ENCODE assay signal across 8 cellular contexts in the genomic region with DNA sequence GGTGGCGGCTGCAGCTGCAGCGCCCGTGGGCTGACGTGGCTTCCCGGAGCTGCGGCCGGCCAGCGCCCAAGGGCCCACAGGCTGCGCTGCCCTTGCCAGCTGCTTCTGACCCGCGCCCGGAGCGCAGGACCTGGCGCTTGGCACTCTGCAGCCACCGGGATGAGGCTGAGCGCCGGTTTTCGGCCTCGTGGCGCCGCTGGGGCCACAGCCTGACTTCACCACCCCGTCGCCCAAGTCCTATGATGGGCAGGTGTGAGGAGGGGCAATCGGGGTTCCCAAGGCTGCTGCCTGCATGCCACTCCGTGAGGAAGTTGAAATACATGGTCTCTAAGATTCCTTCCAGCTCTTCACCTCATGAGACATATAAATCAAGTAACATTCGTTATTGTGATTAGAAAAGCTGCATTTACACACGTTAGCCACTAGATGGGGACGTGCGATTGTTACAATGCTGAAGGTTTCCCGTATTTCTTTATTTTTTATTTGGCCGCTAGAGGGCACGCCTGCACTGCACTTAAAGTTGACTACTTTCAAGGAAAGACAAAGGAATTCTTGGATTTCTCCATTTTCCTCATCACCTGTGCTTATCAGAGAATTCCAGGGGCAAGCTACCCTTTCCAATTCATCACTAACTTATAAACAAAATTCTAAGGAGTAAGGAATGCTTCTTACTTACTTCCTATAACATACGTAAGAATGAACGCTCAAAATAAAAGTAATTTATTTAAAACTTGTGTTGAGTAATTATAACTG. TPM values are rescaled to one million over a fixed set of nuclear protein-coding genes. Genes with fewer than 3 reads are reported as not detected.
A peak's percentile ranks its signal among the peaks of the same experiment; 100 is the strongest.
DNase-seq lines count a peak whose midpoint lies in the region; ATAC-seq and TF ChIP-seq lines count a peak whose summit lies in the region.
"Not testable (repeated sequence)": the region's sequence is repeated elsewhere in the genome, so short reads cannot be mapped to it uniquely, and the experiment has no call there.

No MANE protein-coding gene starts in this region.

- not testable (repeated sequence) for H3K36me3 Mint-ChIP-seq in activated T-helper 1 cell treated with anti-CD3 and anti-CD28 coated beads, Interleukin-12 subunit alpha, Interleukin-12 subunit beta, Interleukin-2, Interleukin-4 antibody, amounts not matched to agents 30 ng/mL and 10 ng/mL and 1 ng/mL, durations not matched to agents 14 hours and 24 hours and 36 hours (ENCODE audit: low read depth); endothelial cell (ENCODE audit: low read depth, unreplicated experiment)

- H3K27ac ChIP-seq in A673 (ENCODE audit: low read depth, low read length, poor library complexity, severe bottlenecking), result peak overlapping the region; percentile 80
- peak overlapping the region; percentile 82 for H3K27ac ChIP-seq in Panc1 (ENCODE audit: low read length)
- H3K27ac ChIP-seq in left lung, result peak overlapping the region; percentile 87 to 90
- H3K27ac ChIP-seq in skeletal muscle tissue (ENCODE audit: low read depth, low read length), result peak overlapping the region; percentile 68

- H3K36me3 ChIP-seq in A673 (ENCODE audit: insufficient read depth, low read length, poor library complexity, severe bottlenecking); Panc1 (ENCODE audit: control insufficient read depth, insufficient read depth, low read length); left lung; skeletal muscle tissue (ENCODE audit: control insufficient read depth in 3 of 3, insufficient read depth in 3 of 3, low read length in 3 of 3): not testable (repeated sequence)

- DNase-seq in A673 (ENCODE audit: low spot score) (peak; percentile 71), Panc1 (ENCODE audit: low read depth, low spot score) (peak; percentile 39), endothelial cell (ENCODE audit: low spot score) (peak; percentile 68), left lung (peak in 1 of 2 donors; percentile 83)
- DNase-seq in activated T-helper 1 cell treated with anti-CD3 and anti-CD28 coated beads, Interleukin-12 subunit alpha, Interleukin-12 subunit beta, Interleukin-2, Interleukin-4 antibody, amounts not matched to agents 30 ng/mL and 10 ng/mL and 1 ng/mL, durations not matched to agents 14 hours and 24 hours and 36 hours (ENCODE audit: low spot score), result peak; percentile 44

- CTCF ChIA-PET in A673 (lab: Charles Lee) (interaction anchor here (0.6 to 1.3 kb wide), 5 partner anchors 124 to 531 kb away, joined by 3 to 6 read pairs (median 4); partner anchors contain the start of gene ASTL), Panc1 (lab: Charles Lee) (interaction anchor here (0.6 to 1.3 kb wide), 3 partner anchors 30 to 182 kb away, joined by 3 read pairs; no protein-coding TSS in a partner anchor)

- H3K9me3 Mint-ChIP-seq in activated T-helper 1 cell treated with anti-CD3 and anti-CD28 coated beads, Interleukin-12 subunit alpha, Interleukin-12 subunit beta, Interleukin-2, Interleukin-4 antibody, amounts not matched to agents 30 ng/mL and 10 ng/mL and 1 ng/mL, durations not matched to agents 14 hours and 24 hours and 36 hours; endothelial cell (ENCODE audit: unreplicated experiment): not testable (repeated sequence)

- peak overlapping the region; percentile 58 for H3K4me3 ChIP-seq in A673 (ENCODE audit: low read depth, low read length, poor library complexity, severe bottlenecking)
- peak overlapping the region; percentile 52 to 77 for H3K4me3 ChIP-seq in Panc1 (ENCODE audit: low read depth in 2 of 2, low read length in 2 of 2)
- peak overlapping the region; percentile 54 for H3K4me3 ChIP-seq in left lung
- H3K4me3 ChIP-seq in skeletal muscle tissue (ENCODE audit: low read length in 3 of 3), result peak overlapping the region; percentile 71 to 80 (median 79)

- not testable (repeated sequence) for H3K9me3 ChIP-seq in A673 (ENCODE audit: low read depth, low read length, poor library complexity, severe bottlenecking); Panc1 (ENCODE audit: control insufficient read depth, insufficient read depth, low read depth, low read length); left lung; skeletal muscle tissue (ENCODE audit: control insufficient read depth in 3 of 3, low read length in 3 of 3)

- H3K4me1 ChIP-seq in A673 (ENCODE audit: insufficient read depth, low read length, poor library complexity, severe bottlenecking); Panc1 (ENCODE audit: control insufficient read depth, insufficient read depth, low read length); left lung; skeletal muscle tissue (ENCODE audit: control insufficient read depth in 3 of 3, insufficient read depth in 3 of 3, low read length in 3 of 3): not testable (repeated sequence)

- TF ChIP-seq CTCF in A673 (conservative IDR thresholded peaks at IDR 0.05; ENCODE audit: low read depth, low read length), result peak; percentile 72
- TF ChIP-seq CTCF in Panc1 (IDR thresholded peaks at IDR 0.05), result peak; percentile 87
- TF ChIP-seq CTCF in endothelial cell (IDR thresholded peaks at IDR 0.05; ENCODE audit: unreplicated experiment), result peak; percentile 99
- TF ChIP-seq CTCF in left lung (IDR thresholded peaks at IDR 0.05), result peak; percentile 70 to 89

- H3K27me3 Mint-ChIP-seq in activated T-helper 1 cell treated with anti-CD3 and anti-CD28 coated beads, Interleukin-12 subunit alpha, Interleukin-12 subunit beta, Interleukin-2, Interleukin-4 antibody, amounts not matched to agents 30 ng/mL and 10 ng/mL and 1 ng/mL, durations not matched to agents 14 hours and 24 hours and 36 hours (ENCODE audit: insufficient read depth), result peaks cover 24% of the 10 kb centered on the region
- H3K27me3 Mint-ChIP-seq in endothelial cell (ENCODE audit: unreplicated experiment), result not testable (repeated sequence)

- H3K4me1 Mint-ChIP-seq in activated T-helper 1 cell treated with anti-CD3 and anti-CD28 coated beads, Interleukin-12 subunit alpha, Interleukin-12 subunit beta, Interleukin-2, Interleukin-4 antibody, amounts not matched to agents 30 ng/mL and 10 ng/mL and 1 ng/mL, durations not matched to agents 14 hours and 24 hours and 36 hours (ENCODE audit: low read depth); endothelial cell (ENCODE audit: unreplicated experiment): not testable (repeated sequence)

- peak overlapping the region; percentile 79 to 91 (median 81) for H3K9ac ChIP-seq in skeletal muscle tissue (ENCODE audit: low read depth in 1 of 3, low read length in 3 of 3)

- not testable (repeated sequence) for BruUV-seq in A673 (replicated peaks; lab: Mats Ljungman, UMichigan); Panc1 (replicated peaks; lab: Mats Ljungman, UMichigan)

- in situ Hi-C loops in Panc1 (cut with HindIII; ENCODE audit: low pct_unique_long_range_greater_than_20kb, low sequenced_read_pairs), result not testable (repeated sequence)

- intact Hi-C loops in A673 (cut with micrococcal nuclease; ENCODE audit: unreplicated experiment), result loop anchor here (2.0 to 5.0 kb wide), 2 partner anchors 182 to 515 kb away; partner anchors contain the start of gene NEURL3
- intact Hi-C loops in Panc1 (cut with micrococcal nuclease; ENCODE audit: unreplicated experiment); left lung (cut with DNase I): not testable (repeated sequence)
- intact Hi-C loops in activated T-helper 1 cell treated with anti-CD3 and anti-CD28 coated beads, Interleukin-12 subunit alpha, Interleukin-12 subunit beta, Interleukin-2, Interleukin-4 antibody, amounts not matched to agents 30 ng/mL and 10 ng/mL and 1 ng/mL, durations not matched to agents 14 hours and 24 hours and 36 hours (cut with micrococcal nuclease), result loop anchor here (1.0 to 5.0 kb wide), 3 partner anchors 124 to 275 kb away; partner anchors contain the start of genes ADRA2B, CIAO1 and TMEM127

- ATAC-seq in GM18511 (IDR thresholded peaks at IDR 0.05; ENCODE audit: unreplicated experiment) (peak; percentile 52), HG02981 (IDR thresholded peaks at IDR 0.05; ENCODE audit: unreplicated experiment) (peak; percentile 43), Panc1 (peak; percentile 80), left lung (peak; percentile 96)

- not testable (repeated sequence) for H3K27me3 ChIP-seq in A673 (replicated peaks; ENCODE audit: insufficient read depth, low read depth, low read length, poor library complexity); Panc1 (ENCODE audit: control insufficient read depth, insufficient read depth, low read length); left lung; skeletal muscle tissue (ENCODE audit: control insufficient read depth in 3 of 3, insufficient read depth in 3 of 3, low read length in 3 of 3)

- H3K4me3 Mint-ChIP-seq in activated T-helper 1 cell treated with anti-CD3 and anti-CD28 coated beads, Interleukin-12 subunit alpha, Interleukin-12 subunit beta, Interleukin-2, Interleukin-4 antibody, amounts not matched to agents 30 ng/mL and 10 ng/mL and 1 ng/mL, durations not matched to agents 14 hours and 24 hours and 36 hours, result peak overlapping the region; percentile 82
- H3K4me3 Mint-ChIP-seq in endothelial cell (ENCODE audit: unreplicated experiment), result peak overlapping the region; percentile 89

- peak overlapping the region; percentile 84 for H3K27ac Mint-ChIP-seq in activated T-helper 1 cell treated with anti-CD3 and anti-CD28 coated beads, Interleukin-12 subunit alpha, Interleukin-12 subunit beta, Interleukin-2, Interleukin-4 antibody, amounts not matched to agents 30 ng/mL and 10 ng/mL and 1 ng/mL, durations not matched to agents 14 hours and 24 hours and 36 hours
- H3K27ac Mint-ChIP-seq in endothelial cell (ENCODE audit: unreplicated experiment), result not testable (repeated sequence)

- POLR2A ChIA-PET in A673 (lab: Charles Lee; ENCODE audit: low non-redundant PET); Panc1 (lab: Charles Lee): not testable (repeated sequence)

RNA-seq across cellular contexts. Expression of gene ANKRD36C, which starts 1.1 kb away (rescaled TPM):
- total RNA-seq in A673 (2021) (30.1 and 35.7 TPM in 2 replicates), Panc1 (2021; ENCODE audit: unreplicated experiment) (22.0 TPM), endothelial cell (ENCODE audit: unreplicated experiment) (37.6 TPM), left lung (10 to 100 TPM; 17.4 to 23.5 TPM), skeletal muscle tissue (72.0 TPM)
- 3.1 TPM for polyA plus RNA-seq in Panc1 (2012; ENCODE audit: insufficient read length)
- total RNA-seq in activated T-helper 1 cell treated with anti-CD3 and anti-CD28 coated beads, Interleukin-12 subunit alpha, Interleukin-12 subunit beta, Interleukin-2, Interleukin-4 antibody, amounts not matched to agents 30 ng/mL and 10 ng/mL and 1 ng/mL, durations not matched to agents 14 hours and 24 hours and 36 hours, result 52.9 and 56.9 TPM in 2 replicates

RNA-seq across cellular contexts. Expression of gene GPAT2, which starts 42.0 kb away (rescaled TPM):
- total RNA-seq in A673 (2021), result not detected in 2 replicates
- not detected for total RNA-seq in Panc1 (2021; ENCODE audit: unreplicated experiment)
- not detected for polyA plus RNA-seq in Panc1 (2012; ENCODE audit: insufficient read length)
- total RNA-seq in activated T-helper 1 cell treated with anti-CD3 and anti-CD28 coated beads, Interleukin-12 subunit alpha, Interleukin-12 subunit beta, Interleukin-2, Interleukin-4 antibody, amounts not matched to agents 30 ng/mL and 10 ng/mL and 1 ng/mL, durations not matched to agents 14 hours and 24 hours and 36 hours, result 18.4 and 18.7 TPM in 2 replicates
- 0.15 TPM for total RNA-seq in endothelial cell (ENCODE audit: unreplicated experiment)
- 1 to 10 TPM; 2.8 to 7.3 TPM for total RNA-seq in left lung
- 7.8 TPM for total RNA-seq in skeletal muscle tissue

Comparison
In these comparisons a context has a peak if more than half of its experiments do, and no peak if none do; other contexts are left out.
1. ATAC-seq: peak in every context shown above with its lines; median percentile 96 in left lung; 80 in Panc1; 52 in GM18511; 43 in HG02981.